Comparison of ENCODE assay signal across 20 cellular contexts in genomic region chr13:100826441-100826840, GRCh38.
"Had no signal": no experiment of that assay in that cellular context is flagged by ENCODE, and none has a peak within 500 bp of the region (broad histone marks: within the 10 kb centered on the region; RNA-seq: fewer than 3 reads in every experiment).

No MANE protein-coding gene starts in this region.

- H3K27ac Mint-ChIP-seq: activated CD4-positive, alpha-beta memory T cell treated with anti-CD3 and anti-CD28 coated beads, Interleukin-2, amount 10 ng/mL, durations not matched to agents 7 days and 5 days; activated naive CD4-positive, alpha-beta T cell treated with anti-CD3 and anti-CD28 coated beads, Interleukin-2, amount 10 ng/mL, durations not matched to agents 7 days and 5 days; memory B cell; natural killer cell treated with Interleukin-12 subunit alpha and Interleukin-12 subunit beta and Interleukin-15 and Interleukin-18, amount 100 ng/mL, for 72 hours had no signal

- H3K27me3 ChIP-seq: heart right ventricle, neutrophil, ovary, right atrium auricular region, spleen, upper lobe of left lung had no signal

- ATAC-seq: heart right ventricle; left colon; natural killer cell treated with Interleukin-12 subunit alpha and Interleukin-12 subunit beta and Interleukin-15 and Interleukin-18, amount 100 ng/mL, for 72 hours; psoas muscle had no signal

- H3K36me3 ChIP-seq: heart right ventricle, neutrophil, ovary, right atrium auricular region, spleen, upper lobe of left lung had no signal

- H3K4me3 ChIP-seq: heart right ventricle, ovary, psoas muscle, right atrium auricular region, spleen, upper lobe of left lung had no signal

- H3K9me3 ChIP-seq: neutrophil, ovary, psoas muscle had no signal

- H3K4me1 Mint-ChIP-seq: activated naive CD4-positive, alpha-beta T cell treated with anti-CD3 and anti-CD28 coated beads, Interleukin-2, amount 10 ng/mL, durations not matched to agents 7 days and 5 days; memory B cell had no signal

- H3K27me3 Mint-ChIP-seq: memory B cell had no signal

- H3K9me3 Mint-ChIP-seq: activated CD4-positive, alpha-beta memory T cell treated with anti-CD3 and anti-CD28 coated beads, Interleukin-2, amount 10 ng/mL, durations not matched to agents 7 days and 5 days; activated naive CD4-positive, alpha-beta T cell treated with anti-CD3 and anti-CD28 coated beads, Interleukin-2, amount 10 ng/mL, durations not matched to agents 7 days and 5 days; memory B cell; natural killer cell treated with Interleukin-12 subunit alpha and Interleukin-12 subunit beta and Interleukin-15 and Interleukin-18, amount 100 ng/mL, for 72 hours had no signal

- H3K4me1 ChIP-seq: heart right ventricle, psoas muscle, right atrium auricular region, spleen, upper lobe of left lung had no signal

- H3K4me3 Mint-ChIP-seq: activated CD4-positive, alpha-beta memory T cell treated with anti-CD3 and anti-CD28 coated beads, Interleukin-2, amount 10 ng/mL, durations not matched to agents 7 days and 5 days; activated naive CD4-positive, alpha-beta T cell treated with anti-CD3 and anti-CD28 coated beads, Interleukin-2, amount 10 ng/mL, durations not matched to agents 7 days and 5 days; memory B cell; natural killer cell treated with Interleukin-12 subunit alpha and Interleukin-12 subunit beta and Interleukin-15 and Interleukin-18, amount 100 ng/mL, for 72 hours had no signal

- H3K36me3 Mint-ChIP-seq: activated naive CD4-positive, alpha-beta T cell treated with anti-CD3 and anti-CD28 coated beads, Interleukin-2, amount 10 ng/mL, durations not matched to agents 7 days and 5 days; memory B cell; natural killer cell treated with Interleukin-12 subunit alpha and Interleukin-12 subunit beta and Interleukin-15 and Interleukin-18, amount 100 ng/mL, for 72 hours had no signal

- DNase-seq: activated CD4-positive, alpha-beta memory T cell treated with anti-CD3 and anti-CD28 coated beads, Interleukin-2, amount 10 ng/mL, durations not matched to agents 7 days and 5 days; activated CD4-positive, alpha-beta T cell treated with anti-CD3 and anti-CD28 coated beads for 48 hours; activated effector memory CD4-positive, alpha-beta T cell treated with anti-CD3 and anti-CD28 coated beads, Interleukin-2, amount 50 U/mL, for 16 hours; activated naive CD4-positive, alpha-beta T cell treated with anti-CD3 and anti-CD28 coated beads, Interleukin-2, amount 10 ng/mL, durations not matched to agents 7 days and 5 days; cerebellar nuclear complex; cortex of kidney; erythroblast; foreskin fibroblast; heart right ventricle; left colon; ovary; psoas muscle; spleen; stimulated activated CD4-positive, alpha-beta T cell treated with anti-CD3 and anti-CD28 coated beads, Interleukin-4, amount 100 ng/mL, for 1 hour; stimulated activated naive CD4-positive, alpha-beta T cell; upper lobe of left lung had no signal
